8 cellular contexts compared by ENCODE assay signal in genomic region chr1:2468041-2468472, GRCh38. TPM values are rescaled to one million over a fixed set of nuclear protein-coding genes. Genes with fewer than 3 reads are reported as not detected.
DNase-seq lines count a peak whose midpoint lies in the region; TF ChIP-seq lines count a peak whose summit lies in the region.

No MANE protein-coding gene starts in this region.

- no peaks in the 10 kb centered on the region for H3K36me3 Mint-ChIP-seq in activated CD4-positive, alpha-beta T cell treated with anti-CD3 and anti-CD28 coated beads, Interleukin-2, amount 10 ng/mL, durations not matched to agents 7 days and 5 days (ENCODE audit: low read depth)
- H3K36me3 Mint-ChIP-seq in endothelial cell (ENCODE audit: low read depth, unreplicated experiment), result no peaks in the 10 kb centered on the region

- H3K4me3 Mint-ChIP-seq in activated CD4-positive, alpha-beta T cell treated with anti-CD3 and anti-CD28 coated beads, Interleukin-2, amount 10 ng/mL, durations not matched to agents 7 days and 5 days, result no peak overlapping the region
- H3K4me3 Mint-ChIP-seq in endothelial cell (ENCODE audit: unreplicated experiment), result no peak overlapping the region

- peak; percentile 45 for DNase-seq in NCI-H82 (lab: John Stamatoyannopoulos, UW)
- DNase-seq in NCI-H82 treated with DMSO at 0.1 percent for 48 hours (lab: John Stamatoyannopoulos, UW; ENCODE audit: unreplicated experiment), result no peak
- DNase-seq in activated CD4-positive, alpha-beta T cell treated with anti-CD3 and anti-CD28 coated beads, Interleukin-2, amount 10 ng/mL, durations not matched to agents 7 days and 5 days, result peak; percentile 51
- peak; percentile 69 for DNase-seq in endothelial cell (ENCODE audit: low spot score)
- peak; percentile 13 for DNase-seq in stimulated activated CD8-positive, alpha-beta memory T cell treated with anti-CD3 and anti-CD28 coated beads, Interleukin-15, amount 100 ng/mL, for 24 hours (ENCODE audit: low read depth)
- DNase-seq in GM19240 (ENCODE audit: insufficient read length, low spot score), result no peak
- DNase-seq in SIG-M5 (lab: John Stamatoyannopoulos, UW), result no peak
- DNase-seq in hypothalamus (lab: John Stamatoyannopoulos, UW), result no peak

- TF ChIP-seq CTCF in endothelial cell (IDR thresholded peaks at IDR 0.05; ENCODE audit: unreplicated experiment), result no peak

- H3K27ac Mint-ChIP-seq in activated CD4-positive, alpha-beta T cell treated with anti-CD3 and anti-CD28 coated beads, Interleukin-2, amount 10 ng/mL, durations not matched to agents 7 days and 5 days, result no peak overlapping the region
- H3K27ac Mint-ChIP-seq in endothelial cell (ENCODE audit: unreplicated experiment), result no peak overlapping the region

- POLR2A ChIA-PET in activated CD4-positive, alpha-beta T cell treated with anti-CD3 and anti-CD28 coated beads, Interleukin-2, amount 10 ng/mL, durations not matched to agents 7 days and 5 days (lab: Charles Lee), result no interaction called here

- no peaks in the 10 kb centered on the region for H3K27me3 Mint-ChIP-seq in activated CD4-positive, alpha-beta T cell treated with anti-CD3 and anti-CD28 coated beads, Interleukin-2, amount 10 ng/mL, durations not matched to agents 7 days and 5 days
- H3K27me3 Mint-ChIP-seq in endothelial cell (ENCODE audit: unreplicated experiment), result peaks cover 2% of the 10 kb centered on the region

- CTCF ChIA-PET in activated CD4-positive, alpha-beta T cell treated with anti-CD3 and anti-CD28 coated beads, Interleukin-2, amount 10 ng/mL, durations not matched to agents 7 days and 5 days (lab: Charles Lee), result interaction anchor here (0.6 kb wide), 1 partner anchor 113 kb away, joined by 3 read pairs; no protein-coding TSS in a partner anchor

- H3K9me3 Mint-ChIP-seq in activated CD4-positive, alpha-beta T cell treated with anti-CD3 and anti-CD28 coated beads, Interleukin-2, amount 10 ng/mL, durations not matched to agents 7 days and 5 days, result no peaks in the 10 kb centered on the region
- no peaks in the 10 kb centered on the region for H3K9me3 Mint-ChIP-seq in endothelial cell (ENCODE audit: unreplicated experiment)

- no peaks in the 10 kb centered on the region for H3K4me1 Mint-ChIP-seq in activated CD4-positive, alpha-beta T cell treated with anti-CD3 and anti-CD28 coated beads, Interleukin-2, amount 10 ng/mL, durations not matched to agents 7 days and 5 days
- H3K4me1 Mint-ChIP-seq in endothelial cell (ENCODE audit: unreplicated experiment), result no peaks in the 10 kb centered on the region

RNA-seq across cellular contexts. Expression of gene PLCH2, which starts 8.0 kb away (rescaled TPM):
- total RNA-seq in activated CD4-positive, alpha-beta T cell treated with anti-CD3 and anti-CD28 coated beads, Interleukin-2, amount 10 ng/mL, durations not matched to agents 7 days and 5 days, result 10 to 100 TPM; 16.7 to 21.1 TPM
- total RNA-seq in endothelial cell (ENCODE audit: unreplicated experiment), result not detected

RNA-seq across cellular contexts. Expression of gene PEX10, which starts 55.7 kb away (rescaled TPM):
- 10 to 100 TPM in 1 of 2 experiments, 1 to 10 TPM in 1; 9.2 to 10.3 TPM for total RNA-seq in activated CD4-positive, alpha-beta T cell treated with anti-CD3 and anti-CD28 coated beads, Interleukin-2, amount 10 ng/mL, durations not matched to agents 7 days and 5 days
- 25.4 TPM for total RNA-seq in endothelial cell (ENCODE audit: unreplicated experiment)

RNA-seq across cellular contexts. Expression of gene PANK4, which starts 58.3 kb away (rescaled TPM):
- total RNA-seq in activated CD4-positive, alpha-beta T cell treated with anti-CD3 and anti-CD28 coated beads, Interleukin-2, amount 10 ng/mL, durations not matched to agents 7 days and 5 days, result 10 to 100 TPM; 66.6 to 76.6 TPM
- total RNA-seq in endothelial cell (ENCODE audit: unreplicated experiment), result 32.3 TPM

Comparison
In these comparisons a context has a peak if more than half of its experiments do, and no peak if none do; other contexts are left out.
1. DNase-seq: peak in NCI-H82 (single experiment), activated CD4-positive, alpha-beta T cell treated with anti-CD3 and anti-CD28 coated beads, Interleukin-2, amount 10 ng/mL, durations not matched to agents 7 days and 5 days (single experiment), endothelial cell (single experiment) and stimulated activated CD8-positive, alpha-beta memory T cell treated with anti-CD3 and anti-CD28 coated beads, Interleukin-15, amount 100 ng/mL, for 24 hours (single experiment); none in NCI-H82 treated with DMSO at 0.1 percent for 48 hours (single experiment), GM19240 (single experiment), SIG-M5 (single experiment) and hypothalamus (0 of 51).
2. RNA of gene PLCH2, which starts 8.0 kb away (total RNA-seq): 16.7 to 21.1 TPM in activated CD4-positive, alpha-beta T cell treated with anti-CD3 and anti-CD28 coated beads, Interleukin-2, amount 10 ng/mL, durations not matched to agents 7 days and 5 days; not detected in endothelial cell (single experiment); every median in the first group is over 10 times any median in the second.